8 cellular contexts compared by ENCODE assay signal in the genomic region with DNA sequence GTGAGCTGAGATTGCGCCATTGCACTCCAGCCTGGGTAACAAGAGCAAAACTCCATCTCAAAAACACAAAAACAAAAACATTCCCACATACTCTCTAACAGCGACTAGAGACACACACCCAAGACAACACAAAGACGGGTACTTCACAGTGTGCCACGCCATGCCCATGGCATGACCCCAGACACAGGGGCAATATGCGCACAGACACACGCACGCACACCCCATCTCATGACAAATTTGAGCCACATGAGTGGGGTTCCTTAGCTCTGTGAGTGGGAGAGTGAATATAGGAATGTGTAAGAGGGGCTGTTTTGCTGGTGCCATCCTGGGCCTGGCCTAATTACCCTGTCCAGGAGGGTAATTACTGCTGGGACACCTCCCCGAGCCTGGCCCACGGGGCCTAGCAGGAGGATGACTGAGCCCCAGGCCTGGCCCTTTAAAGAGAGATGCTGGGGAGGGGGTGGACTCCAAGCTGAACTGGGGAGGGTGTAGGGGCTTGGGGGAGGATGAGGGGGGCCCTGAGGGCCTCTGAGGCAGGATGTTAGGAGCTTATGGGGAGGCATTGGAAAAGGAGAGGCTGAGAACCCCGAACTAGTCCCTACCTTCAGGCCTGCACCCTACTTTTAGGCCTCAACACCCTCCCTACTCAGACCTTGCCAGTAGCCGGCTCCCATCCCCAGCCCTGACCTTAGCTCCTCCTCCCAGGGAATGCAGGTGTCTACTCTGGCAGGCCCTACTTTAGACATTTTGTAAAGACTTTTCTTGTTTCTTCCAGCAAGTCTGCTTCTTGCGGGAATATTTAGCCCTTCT. TPM values are rescaled to one million over a fixed set of nuclear protein-coding genes. Genes with fewer than 3 reads are reported as not detected.
A peak's percentile ranks its signal among the peaks of the same experiment; 100 is the strongest.
DNase-seq lines count a peak whose midpoint lies in the region; ATAC-seq and TF ChIP-seq lines count a peak whose summit lies in the region.

No MANE protein-coding gene starts in this region.

- H3K27ac ChIP-seq in smooth muscle cell (ENCODE audit: low read depth): peak overlapping the region; percentile 47

- H3K4me1 ChIP-seq in HAP-1 (peaks cover 17% of the 10 kb centered on the region), smooth muscle cell (ENCODE audit: low read depth) (peaks cover 20% of the 10 kb centered on the region)

- WGBS in smooth muscle cell (ENCODE audit: low lambda C conversion rate): 84% methylated on average over 12 of the region's 12 CpGs

- H3K9ac ChIP-seq in smooth muscle cell (ENCODE audit: low read depth): no peak overlapping the region

- H3K27ac Mint-ChIP-seq in activated T-helper 1 cell treated with anti-CD3 and anti-CD28 coated beads, Interleukin-12 subunit alpha, Interleukin-12 subunit beta, Interleukin-2, Interleukin-4 antibody, amounts not matched to agents 30 ng/mL and 10 ng/mL and 1 ng/mL, durations not matched to agents 14 hours and 24 hours and 36 hours: peak overlapping the region; percentile 94
- H3K27ac Mint-ChIP-seq in glutamatergic neuron (ENCODE audit: unreplicated experiment): no peak overlapping the region

- H3K4me2 ChIP-seq in smooth muscle cell: peak overlapping the region; percentile 96

- no peak overlapping the region for H2AFZ ChIP-seq in smooth muscle cell (ENCODE audit: low read depth)

- in situ Hi-C loops in HAP-1 (cut with MboI; ENCODE audit: low sequenced_read_pairs): no loop called here

- H3K4me3 Mint-ChIP-seq in activated T-helper 1 cell treated with anti-CD3 and anti-CD28 coated beads, Interleukin-12 subunit alpha, Interleukin-12 subunit beta, Interleukin-2, Interleukin-4 antibody, amounts not matched to agents 30 ng/mL and 10 ng/mL and 1 ng/mL, durations not matched to agents 14 hours and 24 hours and 36 hours: peak overlapping the region; percentile 87
- H3K4me3 Mint-ChIP-seq in glutamatergic neuron (ENCODE audit: unreplicated experiment): peak overlapping the region; percentile 76

- ATAC-seq in GM18498 (IDR thresholded peaks at IDR 0.05; ENCODE audit: unreplicated experiment) (no peak), HG02678 (IDR thresholded peaks at IDR 0.05; ENCODE audit: unreplicated experiment) (no peak)

- peaks cover 38% of the 10 kb centered on the region for H3F3A ChIP-seq in smooth muscle cell (ENCODE audit: low read depth)

- H3K27me3 Mint-ChIP-seq in activated T-helper 1 cell treated with anti-CD3 and anti-CD28 coated beads, Interleukin-12 subunit alpha, Interleukin-12 subunit beta, Interleukin-2, Interleukin-4 antibody, amounts not matched to agents 30 ng/mL and 10 ng/mL and 1 ng/mL, durations not matched to agents 14 hours and 24 hours and 36 hours (ENCODE audit: insufficient read depth): no peaks in the 10 kb centered on the region
- peaks cover 17% of the 10 kb centered on the region for H3K27me3 Mint-ChIP-seq in glutamatergic neuron (ENCODE audit: unreplicated experiment)

- H3K27me3 ChIP-seq in HAP-1 (ENCODE audit: low read depth) (no peaks in the 10 kb centered on the region), smooth muscle cell (ENCODE audit: low read depth) (no peaks in the 10 kb centered on the region)

- no peaks in the 10 kb centered on the region for H3K9me3 Mint-ChIP-seq in activated T-helper 1 cell treated with anti-CD3 and anti-CD28 coated beads, Interleukin-12 subunit alpha, Interleukin-12 subunit beta, Interleukin-2, Interleukin-4 antibody, amounts not matched to agents 30 ng/mL and 10 ng/mL and 1 ng/mL, durations not matched to agents 14 hours and 24 hours and 36 hours
- H3K9me3 Mint-ChIP-seq in glutamatergic neuron (ENCODE audit: unreplicated experiment): peaks cover 11% of the 10 kb centered on the region

- intact Hi-C loops in activated T-helper 1 cell treated with anti-CD3 and anti-CD28 coated beads, Interleukin-12 subunit alpha, Interleukin-12 subunit beta, Interleukin-2, Interleukin-4 antibody, amounts not matched to agents 30 ng/mL and 10 ng/mL and 1 ng/mL, durations not matched to agents 14 hours and 24 hours and 36 hours (cut with micrococcal nuclease): no loop called here

- no peak for TF ChIP-seq CTCF in glutamatergic neuron (IDR thresholded peaks at IDR 0.05; ENCODE audit: partially characterized antibody, unreplicated experiment)
- no peak for TF ChIP-seq CTCF in smooth muscle cell (IDR thresholded peaks at IDR 0.05; ENCODE audit: borderline replicate concordance, insufficient read depth, poor library complexity, severe bottlenecking)

- H3K79me2 ChIP-seq in smooth muscle cell (ENCODE audit: low read depth): peaks cover 5% of the 10 kb centered on the region

- peak overlapping the region; percentile 42 for H3K4me3 ChIP-seq in HAP-1
- H3K4me3 ChIP-seq in smooth muscle cell: peak overlapping the region; percentile 63

- H3K36me3 ChIP-seq in HAP-1 (replicated peaks): no peaks in the 10 kb centered on the region; the same call in none of the 2 replicates
- no peaks in the 10 kb centered on the region for H3K36me3 ChIP-seq in smooth muscle cell (ENCODE audit: low read depth)

- H3K4me1 Mint-ChIP-seq in activated T-helper 1 cell treated with anti-CD3 and anti-CD28 coated beads, Interleukin-12 subunit alpha, Interleukin-12 subunit beta, Interleukin-2, Interleukin-4 antibody, amounts not matched to agents 30 ng/mL and 10 ng/mL and 1 ng/mL, durations not matched to agents 14 hours and 24 hours and 36 hours (ENCODE audit: low read depth): peaks cover 64% of the 10 kb centered on the region
- peaks cover 15% of the 10 kb centered on the region for H3K4me1 Mint-ChIP-seq in glutamatergic neuron (ENCODE audit: low read depth, unreplicated experiment)

- DNase-seq in HAP-1 (ENCODE audit: low spot score in 2 of 2) (no peak), glutamatergic neuron (no peak), smooth muscle cell (lab: John Stamatoyannopoulos, UW; ENCODE audit: unreplicated experiment) (no peak), NCI-H2107 (lab: John Stamatoyannopoulos, UW) (no peak), NCI-H526 (lab: John Stamatoyannopoulos, UW) (no peak)
- no peak for DNase-seq in activated T-helper 1 cell treated with anti-CD3 and anti-CD28 coated beads, Interleukin-12 subunit alpha, Interleukin-12 subunit beta, Interleukin-2, Interleukin-4 antibody, amounts not matched to agents 30 ng/mL and 10 ng/mL and 1 ng/mL, durations not matched to agents 14 hours and 24 hours and 36 hours (ENCODE audit: low spot score)

- H4K20me1 ChIP-seq in smooth muscle cell (ENCODE audit: low read depth): peaks cover 10% of the 10 kb centered on the region

- peaks cover 8% of the 10 kb centered on the region for H3K36me3 Mint-ChIP-seq in activated T-helper 1 cell treated with anti-CD3 and anti-CD28 coated beads, Interleukin-12 subunit alpha, Interleukin-12 subunit beta, Interleukin-2, Interleukin-4 antibody, amounts not matched to agents 30 ng/mL and 10 ng/mL and 1 ng/mL, durations not matched to agents 14 hours and 24 hours and 36 hours (ENCODE audit: low read depth)
- H3K36me3 Mint-ChIP-seq in glutamatergic neuron (ENCODE audit: unreplicated experiment): no peaks in the 10 kb centered on the region

- H3K9me3 ChIP-seq in HAP-1: no peaks in the 10 kb centered on the region
- no peaks in the 10 kb centered on the region for H3K9me3 ChIP-seq in smooth muscle cell (replicated peaks; ENCODE audit: low read depth)

RNA-seq across cellular contexts. Expression of gene LTBP3, which starts 1.5 kb away (rescaled TPM):
- 97.9 and 103 TPM in 2 replicates for total RNA-seq in activated T-helper 1 cell treated with anti-CD3 and anti-CD28 coated beads, Interleukin-12 subunit alpha, Interleukin-12 subunit beta, Interleukin-2, Interleukin-4 antibody, amounts not matched to agents 30 ng/mL and 10 ng/mL and 1 ng/mL, durations not matched to agents 14 hours and 24 hours and 36 hours
- 2.5 TPM for total RNA-seq in glutamatergic neuron (ENCODE audit: unreplicated experiment)
- 33.6 TPM in 2 replicates for total RNA-seq in smooth muscle cell
- 46.4 and 53.9 TPM in 2 replicates for polyA plus RNA-seq in smooth muscle cell

RNA-seq across cellular contexts. Expression of gene ZNRD2, which starts 13.6 kb away (rescaled TPM):
- 94.6 and 96.9 TPM in 2 replicates for total RNA-seq in activated T-helper 1 cell treated with anti-CD3 and anti-CD28 coated beads, Interleukin-12 subunit alpha, Interleukin-12 subunit beta, Interleukin-2, Interleukin-4 antibody, amounts not matched to agents 30 ng/mL and 10 ng/mL and 1 ng/mL, durations not matched to agents 14 hours and 24 hours and 36 hours
- total RNA-seq in glutamatergic neuron (ENCODE audit: unreplicated experiment): 37.9 TPM
- total RNA-seq in smooth muscle cell: 45.9 and 55.5 TPM in 2 replicates
- 105 and 108 TPM in 2 replicates for polyA plus RNA-seq in smooth muscle cell

RNA-seq across cellular contexts. Expression of gene FAM89B, which starts 15.7 kb away (rescaled TPM):
- 50.4 and 50.6 TPM in 2 replicates for total RNA-seq in activated T-helper 1 cell treated with anti-CD3 and anti-CD28 coated beads, Interleukin-12 subunit alpha, Interleukin-12 subunit beta, Interleukin-2, Interleukin-4 antibody, amounts not matched to agents 30 ng/mL and 10 ng/mL and 1 ng/mL, durations not matched to agents 14 hours and 24 hours and 36 hours
- total RNA-seq in glutamatergic neuron (ENCODE audit: unreplicated experiment) (184 TPM), smooth muscle cell (51.4 and 63.9 TPM in 2 replicates)
- 174 TPM in 2 replicates for polyA plus RNA-seq in smooth muscle cell

RNA-seq across cellular contexts. Expression of gene EHBP1L1, which starts 19.2 kb away (rescaled TPM):
- 168 and 178 TPM in 2 replicates for total RNA-seq in activated T-helper 1 cell treated with anti-CD3 and anti-CD28 coated beads, Interleukin-12 subunit alpha, Interleukin-12 subunit beta, Interleukin-2, Interleukin-4 antibody, amounts not matched to agents 30 ng/mL and 10 ng/mL and 1 ng/mL, durations not matched to agents 14 hours and 24 hours and 36 hours
- total RNA-seq in glutamatergic neuron (ENCODE audit: unreplicated experiment): 14.2 TPM
- 5.1 and 14.0 TPM in 2 replicates for total RNA-seq in smooth muscle cell
- 28.4 and 29.5 TPM in 2 replicates for polyA plus RNA-seq in smooth muscle cell

RNA-seq across cellular contexts. Expression of gene SCYL1, which starts 31.8 kb away (rescaled TPM):
- 103 and 109 TPM in 2 replicates for total RNA-seq in activated T-helper 1 cell treated with anti-CD3 and anti-CD28 coated beads, Interleukin-12 subunit alpha, Interleukin-12 subunit beta, Interleukin-2, Interleukin-4 antibody, amounts not matched to agents 30 ng/mL and 10 ng/mL and 1 ng/mL, durations not matched to agents 14 hours and 24 hours and 36 hours
- total RNA-seq in glutamatergic neuron (ENCODE audit: unreplicated experiment): 80.0 TPM
- 66.6 and 90.8 TPM in 2 replicates for total RNA-seq in smooth muscle cell
- 108 and 123 TPM in 2 replicates for polyA plus RNA-seq in smooth muscle cell
